ENCODE assay signal across 20 cellular contexts in genomic region chr4:57018930-57019329, GRCh38. TPM values are rescaled to one million over a fixed set of nuclear protein-coding genes. Genes with fewer than 3 reads are reported as not detected.
DNase-seq lines count a peak whose midpoint lies in the region; ATAC-seq, FAIRE-seq and TF ChIP-seq lines count a peak whose summit lies in the region.
"Had no signal": no experiment of that assay in that cellular context is flagged by ENCODE, and none has a peak within 500 bp of the region (broad histone marks: within the 10 kb centered on the region; RNA-seq: fewer than 3 reads in every experiment).

No MANE protein-coding gene starts in this region.

- H3K4me1 ChIP-seq in hepatocyte (ENCODE audit: insufficient read depth): no peaks in the 10 kb centered on the region
- H3K4me1 ChIP-seq: gastroesophageal sphincter had no signal

- H3K79me2 ChIP-seq in hepatocyte: no peaks in the 10 kb centered on the region

- no peaks in the 10 kb centered on the region for H4K20me1 ChIP-seq in hepatocyte (ENCODE audit: insufficient read depth, poor library complexity, severe bottlenecking)

- DNase-seq in AG09309 (ENCODE audit: low read depth) (no peak), cardiac fibroblast (ENCODE audit: low read depth in 2 of 2) (peak; percentile 42 to 52), hepatocyte (ENCODE audit: low spot score) (no peak), DMS153 (lab: John Stamatoyannopoulos, UW) (no peak), NCI-H526 treated with DMSO at 0.1 percent for 48 hours (lab: John Stamatoyannopoulos, UW) (no peak), DMS53 (lab: John Stamatoyannopoulos, UW) (no peak)
- DNase-seq: activated CD4-positive, alpha-beta T cell treated with anti-CD3 and anti-CD28 coated beads for 36 hours; activated CD8-positive, alpha-beta memory T cell treated with anti-CD3 and anti-CD28 coated beads, Interleukin-2, amount 50 U/mL, for 4 hours; AML-193; COR-L47; cortex of kidney; MG63; midbrain; NCI-H146 had no signal

- ATAC-seq in HG02588 (IDR thresholded peaks at IDR 0.05; ENCODE audit: unreplicated experiment): no peak
- ATAC-seq: activated CD4-positive, alpha-beta T cell treated with anti-CD3 and anti-CD28 coated beads for 36 hours; gastroesophageal sphincter; Panc1; SK-N-SH treated with all-trans-retinoic acid at 6 μM for 48 hours had no signal

- peaks cover 5% of the 10 kb centered on the region for H3K36me3 ChIP-seq in hepatocyte (replicated peaks; ENCODE audit: insufficient read depth, low read depth)

- peak; percentile 76 for FAIRE-seq in G401.6 (lab: Jason Lieb, UNC)
- FAIRE-seq: endometrium had no signal

- TF ChIP-seq CTCF in AG09309 (IDR thresholded peaks at IDR 0.05; ENCODE audit: control insufficient read depth, insufficient read depth, low read depth, low read length, missing control alignments) (peak; percentile 19), cardiac fibroblast (IDR thresholded peaks at IDR 0.05; ENCODE audit: low read depth, low read length) (no peak), hepatocyte (IDR thresholded peaks at IDR 0.05; ENCODE audit: poor library complexity) (peak; percentile 18)

- no peak overlapping the region for H3K4me2 ChIP-seq in hepatocyte

- H2AFZ ChIP-seq in hepatocyte: no peak overlapping the region

- no peak overlapping the region for H3K27ac ChIP-seq in hepatocyte
- H3K27ac ChIP-seq: gastroesophageal sphincter had no signal

- H3K9me3 ChIP-seq in hepatocyte (ENCODE audit: low read depth): no peaks in the 10 kb centered on the region
- H3K9me3 ChIP-seq: gastroesophageal sphincter, MG63 had no signal

- H3K4me3 ChIP-seq in AG09309 (ENCODE audit: control insufficient read depth, low read depth, low read length) (no peak overlapping the region), cardiac fibroblast (replicated peaks in 1 of 2; ENCODE audit: low read depth in 2 of 2, low read length in 2 of 2) (no peak overlapping the region), hepatocyte (no peak overlapping the region)
- H3K4me3 ChIP-seq: gastroesophageal sphincter, MG63 had no signal

- no peaks in the 10 kb centered on the region for H3K9me2 ChIP-seq in hepatocyte (replicated peaks; ENCODE audit: insufficient read depth)

- H3K27me3 ChIP-seq in hepatocyte: no peaks in the 10 kb centered on the region
- H3K27me3 ChIP-seq: gastroesophageal sphincter, MG63 had no signal

RNA-seq across cellular contexts. Expression of gene POLR2B, which starts 40.2 kb away (rescaled TPM):
- 110 and 119 TPM in 2 replicates for total RNA-seq in hepatocyte
- 43.1 and 52.4 TPM in 2 replicates for polyA plus RNA-seq in hepatocyte

RNA-seq across cellular contexts. Expression of gene NOA1, which starts 41.5 kb away (rescaled TPM):
- total RNA-seq in hepatocyte: 17.9 and 18.2 TPM in 2 replicates
- polyA plus RNA-seq in hepatocyte: 9.8 and 10.1 TPM in 2 replicates

Comparison
In these comparisons a context has a peak if more than half of its experiments do, and no peak if none do; other contexts are left out.
1. DNase-seq: peak in cardiac fibroblast (2 of 2); none in AG09309 (single experiment), hepatocyte (single experiment), DMS153 (single experiment), NCI-H526 treated with DMSO at 0.1 percent for 48 hours (single experiment) and DMS53 (single experiment).